In the genomic region with DNA sequence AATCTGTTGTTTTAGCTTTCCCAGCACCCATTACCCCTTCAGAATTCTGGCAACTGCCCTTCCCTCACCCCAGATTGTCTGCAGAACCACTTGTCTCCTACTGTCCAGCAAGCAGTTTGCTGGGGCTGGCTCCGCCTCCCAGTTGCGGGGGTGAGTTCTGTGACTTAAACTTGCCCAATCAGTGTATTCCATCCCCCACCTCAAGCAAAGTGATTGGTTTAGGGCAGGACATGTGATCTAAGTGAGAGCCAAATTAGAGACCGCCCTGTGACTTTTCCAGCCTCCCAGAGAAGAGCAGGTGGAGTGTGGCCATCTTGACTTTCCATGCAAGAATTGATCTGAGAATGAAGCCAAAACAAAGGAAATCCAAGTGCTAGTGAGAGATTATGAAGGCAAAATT, we compare ENCODE assay signal across 13 cellular contexts. TPM values are rescaled to one million over a fixed set of nuclear protein-coding genes. Genes with fewer than 3 reads are reported as not detected.
DNase-seq lines count a peak whose midpoint lies in the region; ATAC-seq, FAIRE-seq and TF ChIP-seq lines count a peak whose summit lies in the region.
"Had no signal": no experiment of that assay in that cellular context is flagged by ENCODE, and none has a peak within 500 bp of the region (broad histone marks: within the 10 kb centered on the region; RNA-seq: fewer than 3 reads in every experiment).

No MANE protein-coding gene starts in this region.

- H2AFZ ChIP-seq in DND-41 (ENCODE audit: low read depth, low read length) = no peak overlapping the region

- H3K4me3 Mint-ChIP-seq in CD8-positive, alpha-beta memory T cell = no peak overlapping the region
- H3K4me3 Mint-ChIP-seq in immature natural killer cell = no peak overlapping the region
- H3K4me3 Mint-ChIP-seq: activated CD4-positive, alpha-beta memory T cell treated with anti-CD3 and anti-CD28 coated beads for 36 hours had no signal

- intact Hi-C loops in Panc1 (cut with micrococcal nuclease; ENCODE audit: unreplicated experiment) = no loop called here
- intact Hi-C loops in thyroid gland (cut with DNase I) = no loop called here

- DNase-seq in DND-41 (peak; percentile 10), HTR-8/SVneo (ENCODE audit: insufficient read length, low spot score) (peak; percentile 72), Panc1 (ENCODE audit: low read depth, low spot score) (no peak), iPS-NIHi7 (ENCODE audit: extremely low spot score) (peak; percentile 41), immature natural killer cell (no peak), thyroid gland (no peak)
- DNase-seq in CD8-positive, alpha-beta memory T cell = no peak
- DNase-seq: activated CD4-positive, alpha-beta memory T cell treated with anti-CD3 and anti-CD28 coated beads for 36 hours; esophagus squamous epithelium; Kasumi-1 had no signal

- no peaks in the 10 kb centered on the region for H3K4me1 ChIP-seq in DND-41 (ENCODE audit: insufficient read depth, low read length)
- no peaks in the 10 kb centered on the region for H3K4me1 ChIP-seq in Panc1 (ENCODE audit: control insufficient read depth, insufficient read depth, low read length)
- no peaks in the 10 kb centered on the region for H3K4me1 ChIP-seq in CD8-positive, alpha-beta memory T cell (ENCODE audit: insufficient read depth, low read length)
- no peaks in the 10 kb centered on the region for H3K4me1 ChIP-seq in thyroid gland
- H3K4me1 ChIP-seq: esophagus squamous epithelium, pancreas had no signal

- H3K36me3 Mint-ChIP-seq in CD8-positive, alpha-beta memory T cell = peaks cover 0 to 2% (median 0%) of the 10 kb centered on the region in 3 donors
- H3K36me3 Mint-ChIP-seq in immature natural killer cell = no peaks in the 10 kb centered on the region
- H3K36me3 Mint-ChIP-seq: activated CD4-positive, alpha-beta memory T cell treated with anti-CD3 and anti-CD28 coated beads for 36 hours had no signal

- ATAC-seq in DND-41 (ENCODE audit: insufficient read depth, low read depth) (no peak), Panc1 (peak; percentile 48; the same call in 1 of the 2 replicates), HG02642 (IDR thresholded peaks at IDR 0.05; ENCODE audit: poor library complexity, unreplicated experiment) (no peak)
- ATAC-seq: pancreas had no signal

- no TSS peak for BruUV-seq in Panc1 (replicated peaks; lab: Mats Ljungman, UMichigan)

- H3K9ac ChIP-seq in DND-41 (ENCODE audit: low read depth, low read length) = no peak overlapping the region

- peaks cover 4 to 26% of the 10 kb centered on the region in 2 donors for H3K27me3 Mint-ChIP-seq in CD8-positive, alpha-beta memory T cell
- H3K27me3 Mint-ChIP-seq in immature natural killer cell (ENCODE audit: low read depth in 3 of 3) = peaks cover 0 to 11% (median 8%) of the 10 kb centered on the region in 3 donors

- H3K79me2 ChIP-seq in DND-41 (ENCODE audit: insufficient read depth, low read length) = no peaks in the 10 kb centered on the region

- 64% methylated on average over 3 of the region's 3 CpGs for WGBS in thyroid gland, 2 donors

- H3K4me2 ChIP-seq in DND-41 (ENCODE audit: insufficient read depth, low read length) = no peak overlapping the region

- H3K36me3 ChIP-seq in DND-41 (ENCODE audit: insufficient read depth, low read length) = no peaks in the 10 kb centered on the region
- H3K36me3 ChIP-seq in Panc1 (ENCODE audit: control insufficient read depth, insufficient read depth, low read length) = no peaks in the 10 kb centered on the region
- no peaks in the 10 kb centered on the region for H3K36me3 ChIP-seq in CD8-positive, alpha-beta memory T cell (ENCODE audit: insufficient read depth, low read length)
- no peaks in the 10 kb centered on the region for H3K36me3 ChIP-seq in thyroid gland
- H3K36me3 ChIP-seq: esophagus squamous epithelium, pancreas had no signal

- H3K9me3 Mint-ChIP-seq in CD8-positive, alpha-beta memory T cell = no peaks in the 10 kb centered on the region
- H3K9me3 Mint-ChIP-seq in immature natural killer cell = no peaks in the 10 kb centered on the region
- H3K9me3 Mint-ChIP-seq: activated CD4-positive, alpha-beta memory T cell treated with anti-CD3 and anti-CD28 coated beads for 36 hours had no signal

- no peak for FAIRE-seq in HTR-8/SVneo (lab: Jason Lieb, UNC)
- FAIRE-seq: pancreas had no signal

- no peak overlapping the region for H3K4me3 ChIP-seq in DND-41 (ENCODE audit: low read depth in 1 of 2, low read length in 2 of 2)
- no peak overlapping the region for H3K4me3 ChIP-seq in Panc1 (ENCODE audit: low read depth in 2 of 2, low read length in 2 of 2)
- H3K4me3 ChIP-seq in CD8-positive, alpha-beta memory T cell (ENCODE audit: low read length) = no peak overlapping the region
- no peak overlapping the region for H3K4me3 ChIP-seq in thyroid gland (replicated peaks in 1 of 3)
- H3K4me3 ChIP-seq: esophagus squamous epithelium, pancreas, SK-N-MC had no signal

- H3K9me3 ChIP-seq in DND-41 (ENCODE audit: insufficient read depth, low read length, severe bottlenecking) = no peaks in the 10 kb centered on the region
- H3K9me3 ChIP-seq in Panc1 (ENCODE audit: control insufficient read depth, insufficient read depth, low read depth, low read length) = no peaks in the 10 kb centered on the region
- no peaks in the 10 kb centered on the region for H3K9me3 ChIP-seq in CD8-positive, alpha-beta memory T cell (ENCODE audit: low read length)
- H3K9me3 ChIP-seq in thyroid gland = no peaks in the 10 kb centered on the region
- H3K9me3 ChIP-seq: esophagus squamous epithelium, pancreas had no signal

- CTCF ChIA-PET in Panc1 (lab: Charles Lee) = interaction anchor here (0.5 kb wide), 1 partner anchor 1329 kb away, joined by 5 read pairs; no protein-coding TSS in a partner anchor
- CTCF ChIA-PET in CD8-positive, alpha-beta memory T cell (lab: Charles Lee) = interaction anchor here (0.6 kb wide), 1 partner anchor 33 kb away, joined by 3 read pairs; no protein-coding TSS in a partner anchor

- H3K27me3 ChIP-seq in DND-41 (ENCODE audit: insufficient read depth, low read length, poor library complexity) = no peaks in the 10 kb centered on the region
- H3K27me3 ChIP-seq in Panc1 (ENCODE audit: control insufficient read depth, insufficient read depth, low read length) = no peaks in the 10 kb centered on the region
- H3K27me3 ChIP-seq in CD8-positive, alpha-beta memory T cell (ENCODE audit: insufficient read depth, low read length, poor library complexity, severe bottlenecking) = no peaks in the 10 kb centered on the region
- no peaks in the 10 kb centered on the region for H3K27me3 ChIP-seq in thyroid gland
- H3K27me3 ChIP-seq: pancreas had no signal

- H3K27ac Mint-ChIP-seq in CD8-positive, alpha-beta memory T cell = no peak overlapping the region
- no peak overlapping the region for H3K27ac Mint-ChIP-seq in immature natural killer cell
- H3K27ac Mint-ChIP-seq: activated CD4-positive, alpha-beta memory T cell treated with anti-CD3 and anti-CD28 coated beads for 36 hours had no signal

- no peak for TF ChIP-seq POLR2A in thyroid gland (IDR thresholded peaks at IDR 0.05)

- H4K20me1 ChIP-seq in DND-41 (ENCODE audit: insufficient read depth, low read length) = no peaks in the 10 kb centered on the region

- POLR2A ChIA-PET in Panc1 (lab: Charles Lee) = no interaction called here
- POLR2A ChIA-PET in CD8-positive, alpha-beta memory T cell (lab: Charles Lee) = no interaction called here

- H3K27ac ChIP-seq in DND-41 (ENCODE audit: low read length) (no peak overlapping the region), Panc1 (ENCODE audit: low read length) (no peak overlapping the region), thyroid gland (no peak overlapping the region)
- H3K27ac ChIP-seq in CD8-positive, alpha-beta memory T cell (ENCODE audit: low read depth, low read length) = no peak overlapping the region
- H3K27ac ChIP-seq: esophagus squamous epithelium, pancreas, SK-N-MC had no signal

- TF ChIP-seq CTCF in DND-41 (IDR thresholded peaks at IDR 0.05; ENCODE audit: borderline replicate concordance, extremely low read depth, low read length, poor library complexity, severe bottlenecking) = no peak
- no peak for TF ChIP-seq CTCF in Panc1 (IDR thresholded peaks at IDR 0.05)
- TF ChIP-seq CTCF in thyroid gland (IDR thresholded peaks at IDR 0.05) = no peak

- in situ Hi-C loops in Panc1 (cut with HindIII; ENCODE audit: low pct_unique_long_range_greater_than_20kb, low sequenced_read_pairs) = no loop called here

- H3K4me1 Mint-ChIP-seq in CD8-positive, alpha-beta memory T cell = peaks cover 5 to 11% (median 5%) of the 10 kb centered on the region in 3 donors
- no peaks in the 10 kb centered on the region for H3K4me1 Mint-ChIP-seq in immature natural killer cell

RNA-seq across cellular contexts. Expression of gene SRCIN1, which starts 22.7 kb away (rescaled TPM):
- 12.8 TPM for total RNA-seq in Panc1 (2021; ENCODE audit: unreplicated experiment)
- polyA plus RNA-seq in Panc1 (2012; ENCODE audit: insufficient read length) = 13.0 TPM
- under 1 TPM; 0.04 to 0.50 TPM for total RNA-seq in CD8-positive, alpha-beta memory T cell
- not detected for polyA plus RNA-seq in CD8-positive, alpha-beta memory T cell
- polyA plus RNA-seq in immature natural killer cell = not detected
- under 1 TPM; 0.54 to 0.89 (median 0.69) TPM for total RNA-seq in thyroid gland

RNA-seq across cellular contexts. Expression of gene EPOP, which starts 46.3 kb away (rescaled TPM):
- 19.9 TPM for total RNA-seq in Panc1 (2021; ENCODE audit: unreplicated experiment)
- 10.3 TPM for polyA plus RNA-seq in Panc1 (2012; ENCODE audit: insufficient read length)
- 10 to 100 TPM; 47.0 to 50.0 TPM for total RNA-seq in CD8-positive, alpha-beta memory T cell
- polyA plus RNA-seq in CD8-positive, alpha-beta memory T cell = 0.10 TPM
- not detected for polyA plus RNA-seq in immature natural killer cell
- 1 to 10 TPM in 1 of 4 donors, under 1 TPM in 3; 0.20 to 1.8 (median 0.41) TPM for total RNA-seq in thyroid gland

Comparison
In these comparisons a context has a peak if more than half of its experiments do, and no peak if none do; other contexts are left out.
1. DNase-seq: peak in DND-41 (single experiment), HTR-8/SVneo (single experiment) and iPS-NIHi7 (single experiment); none in Panc1 (single experiment), CD8-positive, alpha-beta memory T cell (0 of 5), immature natural killer cell (0 of 3) and thyroid gland (0 of 2).